ENCODE assay signal across 8 cellular contexts in the genomic region with DNA sequence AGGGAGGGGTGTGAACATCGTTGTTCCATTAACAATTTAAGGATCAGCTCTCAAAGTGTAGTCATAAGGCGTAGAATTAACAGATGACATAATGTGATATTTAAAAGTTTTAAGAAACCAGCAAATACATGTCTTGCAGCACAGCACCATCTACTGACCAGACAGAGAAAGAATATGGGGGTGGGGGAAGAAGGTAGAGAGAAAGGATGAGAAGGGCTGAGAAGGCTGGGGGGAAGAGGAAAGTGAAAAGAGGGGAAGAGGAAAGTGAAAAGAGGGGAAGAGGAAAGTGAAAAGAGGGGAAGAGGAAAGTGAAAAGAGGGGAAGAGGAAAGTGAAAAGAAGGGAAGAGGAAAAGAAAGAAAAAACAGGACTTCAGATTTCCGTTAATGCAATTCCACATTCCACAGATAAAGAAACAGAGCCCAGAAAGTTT.
DNase-seq lines count a peak whose midpoint lies in the region; ATAC-seq and TF ChIP-seq lines count a peak whose summit lies in the region.

No MANE protein-coding gene starts in this region.

- DNase-seq in AG04450 (ENCODE audit: low read depth, low spot score) = no peak
- DNase-seq in NAMALWA (ENCODE audit: low spot score) = peak; percentile 80
- DNase-seq in SJCRH30 = peak; percentile 14 to 71
- peak; percentile 88 for DNase-seq in fibroblast of peridontal ligament (ENCODE audit: extremely low read depth)
- peak; percentile 28 for DNase-seq in putamen (ENCODE audit: low spot score)
- no peak for DNase-seq in effector CD4-positive, alpha-beta T cell
- no peak for DNase-seq in T-helper 2 cell treated with Interferon-gamma antibody and Interleukin-4, amounts not matched to agents 5 μg/mL and 100 μg/mL, for 36 hours (ENCODE audit: low spot score)

- H3K27me3 ChIP-seq in AG04450 (ENCODE audit: control insufficient read depth, insufficient read depth, low read length) (no peaks in the 10 kb centered on the region), SJCRH30 (no peaks in the 10 kb centered on the region)

- no peaks in the 10 kb centered on the region for H3K9me3 ChIP-seq in AG04450 (ENCODE audit: control insufficient read depth, insufficient read depth, low read length)
- H3K9me3 ChIP-seq in SJCRH30 (replicated peaks) = no peaks in the 10 kb centered on the region

- POLR2A ChIA-PET in AG04450 (lab: Yijun Ruan, JAX) = no interaction called here

- TF ChIP-seq CTCF in AG04450 (IDR thresholded peaks at IDR 0.05; ENCODE audit: low read depth, low read length) = peak; percentile 78

- H3K27me3 Mint-ChIP-seq in T-helper 2 cell treated with Interferon-gamma antibody and Interleukin-4, amounts not matched to agents 5 μg/mL and 100 μg/mL, for 36 hours (ENCODE audit: low read depth) = no peaks in the 10 kb centered on the region

- CTCF ChIA-PET in AG04450 (lab: Charles Lee) = interaction anchor here (0.5 to 2.5 kb wide), 46 partner anchors 8 to 1718 kb away, joined by 3 to 29 read pairs (median 4); no protein-coding TSS in a partner anchor

- peak; percentile 79 for ATAC-seq in GM18868 (IDR thresholded peaks at IDR 0.05; ENCODE audit: unreplicated experiment)

- H3K36me3 ChIP-seq in SJCRH30 = no peaks in the 10 kb centered on the region

- H3K4me1 Mint-ChIP-seq in T-helper 2 cell treated with Interferon-gamma antibody and Interleukin-4, amounts not matched to agents 5 μg/mL and 100 μg/mL, for 36 hours (ENCODE audit: low read depth) = peaks cover 2% of the 10 kb centered on the region

- H3K27ac Mint-ChIP-seq in T-helper 2 cell treated with Interferon-gamma antibody and Interleukin-4, amounts not matched to agents 5 μg/mL and 100 μg/mL, for 36 hours = no peak overlapping the region

- H3K36me3 Mint-ChIP-seq in T-helper 2 cell treated with Interferon-gamma antibody and Interleukin-4, amounts not matched to agents 5 μg/mL and 100 μg/mL, for 36 hours (ENCODE audit: low read depth) = no peaks in the 10 kb centered on the region

- peaks cover 10% of the 10 kb centered on the region for H3K4me1 ChIP-seq in SJCRH30

- no peak overlapping the region for H3K4me3 ChIP-seq in AG04450 (ENCODE audit: low read depth, low read length)
- H3K4me3 ChIP-seq in SJCRH30 = no peak overlapping the region

- no peaks in the 10 kb centered on the region for H3K9me3 Mint-ChIP-seq in T-helper 2 cell treated with Interferon-gamma antibody and Interleukin-4, amounts not matched to agents 5 μg/mL and 100 μg/mL, for 36 hours

- no peak overlapping the region for H3K4me3 Mint-ChIP-seq in T-helper 2 cell treated with Interferon-gamma antibody and Interleukin-4, amounts not matched to agents 5 μg/mL and 100 μg/mL, for 36 hours

- H3K27ac ChIP-seq in AG04450 (ENCODE audit: low read depth, low read length) (no peak overlapping the region), SJCRH30 (peak overlapping the region; percentile 40)

Comparison
In these comparisons a context has a peak if more than half of its experiments do, and no peak if none do; other contexts are left out.
1. DNase-seq: peak in NAMALWA (single experiment), SJCRH30 (2 of 2), fibroblast of peridontal ligament (single experiment) and putamen (single experiment); none in AG04450 (single experiment), effector CD4-positive, alpha-beta T cell (single experiment) and T-helper 2 cell treated with Interferon-gamma antibody and Interleukin-4, amounts not matched to agents 5 μg/mL and 100 μg/mL, for 36 hours (single experiment).